In the genomic region with DNA sequence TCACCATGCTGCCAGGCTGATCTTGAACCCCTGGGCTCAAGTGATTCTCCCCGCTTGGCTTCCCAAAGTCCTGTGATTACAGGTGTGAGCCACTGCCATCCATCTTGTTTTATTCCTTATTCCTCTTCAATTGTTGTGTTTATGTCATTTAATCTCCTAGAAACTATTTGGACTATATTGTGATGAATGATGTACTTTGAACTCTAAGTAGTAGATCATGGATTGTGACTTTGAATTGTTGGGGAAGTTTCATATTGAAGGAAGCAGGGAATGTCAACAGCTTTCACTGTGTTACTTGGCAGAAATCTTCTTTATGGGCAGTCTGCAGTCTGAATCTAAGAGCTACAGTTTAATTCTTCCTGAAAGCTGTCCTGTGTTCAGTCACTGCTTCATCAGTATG, we compare ENCODE assay signal across 20 cellular contexts.
DNase-seq lines count a peak whose midpoint lies in the region; ATAC-seq and TF ChIP-seq lines count a peak whose summit lies in the region.
"Had no signal": no experiment of that assay in that cellular context is flagged by ENCODE, and none has a peak within 500 bp of the region (broad histone marks: within the 10 kb centered on the region; RNA-seq: fewer than 3 reads in every experiment).

No MANE protein-coding gene starts in this region.

- H3K4me1 ChIP-seq in gastroesophageal sphincter (peaks cover 0 to 25% (median 3%) of the 10 kb centered on the region in 3 donors), mucosa of rectum (ENCODE audit: control insufficient read depth in 2 of 2, insufficient read depth in 2 of 2, low read length in 2 of 2) (peaks cover 8 to 17% of the 10 kb centered on the region in 2 donors), transverse colon (peaks cover 0 to 61% (median 37%) of the 10 kb centered on the region in 4 donors)
- H3K4me1 ChIP-seq: BLaER1 had no signal

- H3K4me1 Mint-ChIP-seq in progenitor cell of endocrine pancreas (ENCODE audit: low read depth) = peaks cover 24% of the 10 kb centered on the region
- H3K4me1 Mint-ChIP-seq: CD4-positive, CD25-positive, alpha-beta regulatory T cell had no signal

- intact Hi-C loops in transverse colon (cut with DNase I; ENCODE audit: low total_unique reads) = no loop called here

- peaks cover 2% of the 10 kb centered on the region for H3K36me3 Mint-ChIP-seq in progenitor cell of endocrine pancreas (ENCODE audit: insufficient read depth)
- H3K36me3 Mint-ChIP-seq: CD4-positive, CD25-positive, alpha-beta regulatory T cell had no signal

- ATAC-seq in gastroesophageal sphincter (no peak), HG03565 (IDR thresholded peaks at IDR 0.05; ENCODE audit: unreplicated experiment) (no peak)
- ATAC-seq: GM12878 had no signal

- in situ Hi-C loops in transverse colon (cut with MboI; ENCODE audit: low pct_ligation_motif_present in 1 of 4, low pct_unique_long_range_greater_than_20kb in 1 of 4, low sequenced_read_pairs in 3 of 4) = no loop called here

- WGBS in gastroesophageal sphincter (ENCODE audit: low coverage in 1 of 2), 2 donors = 56 to 90% methylated on average over 1 of the region's 1 CpG
- WGBS in transverse colon (ENCODE audit: low coverage in 1 of 2), 2 donors = 67 to 70% methylated on average over 1 of the region's 1 CpG

- H3K36me3 ChIP-seq in gastroesophageal sphincter (no peaks in the 10 kb centered on the region), mucosa of rectum (ENCODE audit: control insufficient read depth in 2 of 2, insufficient read depth in 2 of 2, low read length in 2 of 2) (no peaks in the 10 kb centered on the region), transverse colon (no peaks in the 10 kb centered on the region)
- H3K36me3 ChIP-seq: BLaER1 had no signal

- H3K9me3 Mint-ChIP-seq in progenitor cell of endocrine pancreas (ENCODE audit: low read depth) = peaks cover 6% of the 10 kb centered on the region
- H3K9me3 Mint-ChIP-seq: IgD-negative memory B cell had no signal

- H3K9ac ChIP-seq in mucosa of rectum (ENCODE audit: low read depth in 1 of 2, low read length in 2 of 2) = no peak overlapping the region
- H3K9ac ChIP-seq: BLaER1, KMS-11 had no signal

- peak overlapping the region in 3 of 4 donors; percentile 41 to 66 (median 62) for H3K27ac ChIP-seq in gastroesophageal sphincter
- H3K27ac ChIP-seq in mucosa of rectum (ENCODE audit: low read depth in 2 of 2, low read length in 2 of 2) = peak overlapping the region; percentile 66 to 68
- H3K27ac ChIP-seq in transverse colon = peak overlapping the region; percentile 19 to 68 (median 50)
- H3K27ac ChIP-seq: BLaER1, KMS-11 had no signal

- no peak for TF ChIP-seq EP300 in gastroesophageal sphincter (IDR thresholded peaks at IDR 0.05)
- no peak for TF ChIP-seq EP300 in transverse colon (IDR thresholded peaks at IDR 0.05; ENCODE audit: low read depth)

- DNase-seq in HT-29 (ENCODE audit: low spot score) = peak; percentile 12
- no peak for DNase-seq in transverse colon
- DNase-seq in progenitor cell of endocrine pancreas (ENCODE audit: low spot score, unreplicated experiment) = no peak
- no peak for DNase-seq in activated T-cell treated with anti-CD3 and anti-CD28 coated beads, Interleukin-2, amount 50 U/mL, for 1 hour
- DNase-seq: CD4-positive, CD25-positive, alpha-beta regulatory T cell; DMS53; GDM1; HCEC 1CT; MM.1S; NCI-H2029 treated with DMSO at 0.1 percent for 48 hours; NCI-H526 treated with DMSO at 0.1 percent for 48 hours; Right ventricle myocardium superior; RPMI8226 had no signal

- H3K4me3 ChIP-seq in gastroesophageal sphincter = no peak overlapping the region
- H3K4me3 ChIP-seq in mucosa of rectum (ENCODE audit: low read length in 2 of 2) = no peak overlapping the region
- no peak overlapping the region for H3K4me3 ChIP-seq in transverse colon
- H3K4me3 ChIP-seq: BLaER1, GM12878 had no signal

- H3K27me3 Mint-ChIP-seq in progenitor cell of endocrine pancreas = no peaks in the 10 kb centered on the region
- H3K27me3 Mint-ChIP-seq: CD4-positive, CD25-positive, alpha-beta regulatory T cell; IgD-negative memory B cell had no signal

- H3K27ac Mint-ChIP-seq in progenitor cell of endocrine pancreas = no peak overlapping the region
- H3K27ac Mint-ChIP-seq: CD4-positive, CD25-positive, alpha-beta regulatory T cell; IgD-negative memory B cell had no signal

- H3K4me3 Mint-ChIP-seq in progenitor cell of endocrine pancreas (ENCODE audit: low read depth) = no peak overlapping the region
- H3K4me3 Mint-ChIP-seq: CD4-positive, CD25-positive, alpha-beta regulatory T cell; IgD-negative memory B cell had no signal

- H3K27me3 ChIP-seq in gastroesophageal sphincter (no peaks in the 10 kb centered on the region), mucosa of rectum (ENCODE audit: control insufficient read depth in 2 of 2, insufficient read depth in 2 of 2, low read length in 2 of 2) (no peaks in the 10 kb centered on the region), transverse colon (no peaks in the 10 kb centered on the region)
- H3K27me3 ChIP-seq: BLaER1 had no signal

- TF ChIP-seq CTCF in gastroesophageal sphincter (IDR thresholded peaks at IDR 0.05) = no peak
- no peak for TF ChIP-seq CTCF in transverse colon (IDR thresholded peaks at IDR 0.05)
- TF ChIP-seq CTCF in progenitor cell of endocrine pancreas (IDR thresholded peaks at IDR 0.05; ENCODE audit: unreplicated experiment) = no peak

- H3K9me3 ChIP-seq in gastroesophageal sphincter = no peaks in the 10 kb centered on the region
- H3K9me3 ChIP-seq in mucosa of rectum (ENCODE audit: control insufficient read depth in 2 of 2, low read length in 2 of 2) = no peaks in the 10 kb centered on the region
- H3K9me3 ChIP-seq in transverse colon = no peaks in the 10 kb centered on the region
- H3K9me3 ChIP-seq: BLaER1 had no signal

- TF ChIP-seq POLR2A in gastroesophageal sphincter (IDR thresholded peaks at IDR 0.05) = no peak
- no peak for TF ChIP-seq POLR2A in transverse colon (IDR thresholded peaks at IDR 0.05)
